1 cellular context compared by ENCODE assay signal in genomic region chr19:33224694-33225457, GRCh38.
TF ChIP-seq lines count a peak whose summit lies in the region.

No MANE protein-coding gene starts in this region.

TF ChIP-seq in SK-N-SH, 30 proteins besides CTCF, POLR2A, EP300 and RAD21 (continued from another document):
- TF ChIP-seq PBX3 (IDR thresholded peaks at IDR 0.05), result no peak
TF ChIP-seq in SK-N-SH: peak in this region for 0.
